6 cellular contexts compared by ENCODE assay signal in the genomic region with DNA sequence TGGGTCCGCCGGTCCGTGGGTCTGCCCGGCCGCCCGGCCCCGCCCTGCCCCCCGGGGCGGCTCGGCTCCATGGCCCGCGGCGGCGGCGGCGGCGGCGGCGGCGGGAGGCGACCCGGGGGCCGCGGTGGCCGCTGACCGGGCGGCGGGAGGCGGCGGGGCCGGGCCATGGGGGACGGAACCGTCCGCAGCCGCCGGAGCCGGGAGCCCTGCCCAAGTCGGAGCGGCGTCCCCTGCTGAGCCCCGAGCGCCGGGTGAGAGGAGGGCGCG. TPM values are rescaled to one million over a fixed set of nuclear protein-coding genes. Genes with fewer than 3 reads are reported as not detected.
A peak's percentile ranks its signal among the peaks of the same experiment; 100 is the strongest.
DNase-seq lines count a peak whose midpoint lies in the region; ATAC-seq, FAIRE-seq and TF ChIP-seq lines count a peak whose summit lies in the region.

No MANE protein-coding gene starts in this region.

- TF ChIP-seq CTCF in GM12864 (IDR thresholded peaks at IDR 0.05; ENCODE audit: low read depth, low read length, missing control alignments) (no peak), breast epithelium (IDR thresholded peaks at IDR 0.05) (no peak), pancreas (IDR thresholded peaks at IDR 0.05) (no peak)

- peaks cover 0 to 18% of the 10 kb centered on the region in 2 donors for H3K4me1 ChIP-seq in breast epithelium
- H3K4me1 ChIP-seq in pancreas, result peaks cover 0 to 27% (median 14%) of the 10 kb centered on the region in 3 donors

- H3K4me1 Mint-ChIP-seq in activated naive CD8-positive, alpha-beta T cell treated with anti-CD3 and anti-CD28 coated beads for 36 hours, result peaks cover 36% of the 10 kb centered on the region

- H3K9me3 Mint-ChIP-seq in activated naive CD8-positive, alpha-beta T cell treated with anti-CD3 and anti-CD28 coated beads for 36 hours, result no peaks in the 10 kb centered on the region

- no peaks in the 10 kb centered on the region for H3K27me3 ChIP-seq in breast epithelium
- no peaks in the 10 kb centered on the region for H3K27me3 ChIP-seq in pancreas

- no peaks in the 10 kb centered on the region for H3K9me3 ChIP-seq in breast epithelium
- H3K9me3 ChIP-seq in pancreas, result no peaks in the 10 kb centered on the region

- ATAC-seq in pancreas, result no peak

- DNase-seq in GM12864 (ENCODE audit: low read depth), result no peak
- no peak for DNase-seq in breast epithelium (ENCODE audit: low spot score in 2 of 2)
- no peak for DNase-seq in pancreas
- no peak for DNase-seq in COLO668 (lab: John Stamatoyannopoulos, UW; ENCODE audit: unreplicated experiment)
- no peak for DNase-seq in Kasumi-1 (lab: John Stamatoyannopoulos, UW)
- no peak for DNase-seq in activated naive CD8-positive, alpha-beta T cell treated with anti-CD3 and anti-CD28 coated beads for 36 hours

- 1% methylated on average over 45 of the region's 45 CpGs; no CpG with 5 or more reads in 1 of the 2 donors for WGBS in pancreas, 2 donors

- peaks cover 5% of the 10 kb centered on the region for H3K27me3 Mint-ChIP-seq in activated naive CD8-positive, alpha-beta T cell treated with anti-CD3 and anti-CD28 coated beads for 36 hours

- H3K27ac ChIP-seq in breast epithelium, result peak overlapping the region; percentile 61 to 72
- peak overlapping the region; percentile 64 to 74 (median 69) for H3K27ac ChIP-seq in pancreas

- intact Hi-C loops in breast epithelium (cut with DNase I; ENCODE audit: low total_unique reads) (loop anchor here (5.0 to 10.0 kb wide), 3 partner anchors 444 to 1642 kb away; a partner anchor contains a TSS), pancreas (cut with DNase I) (no loop called here)

- FAIRE-seq in pancreas (lab: Jason Lieb, UNC), result no peak

- no peak for TF ChIP-seq POLR2A in breast epithelium (IDR thresholded peaks at IDR 0.05)

- H3K4me3 Mint-ChIP-seq in activated naive CD8-positive, alpha-beta T cell treated with anti-CD3 and anti-CD28 coated beads for 36 hours, result no peak overlapping the region

- no peak overlapping the region for H3K27ac Mint-ChIP-seq in activated naive CD8-positive, alpha-beta T cell treated with anti-CD3 and anti-CD28 coated beads for 36 hours

- H3K4me3 ChIP-seq in GM12864 (ENCODE audit: low read depth, low read length) (peak overlapping the region; percentile 56), breast epithelium (peak overlapping the region; percentile 76 to 85 (median 81)), pancreas (peak overlapping the region; percentile 44 to 86 (median 67))

- H3K36me3 Mint-ChIP-seq in activated naive CD8-positive, alpha-beta T cell treated with anti-CD3 and anti-CD28 coated beads for 36 hours, result peaks cover 45% of the 10 kb centered on the region

- H3K36me3 ChIP-seq in breast epithelium, result no peaks in the 10 kb centered on the region
- H3K36me3 ChIP-seq in pancreas, result peaks cover 0 to 4% (median 0%) of the 10 kb centered on the region in 3 donors

RNA-seq across cellular contexts. Expression of a gene that starts 0.2 kb away (rescaled TPM):
- total RNA-seq in breast epithelium, result 10 to 100 TPM; 19.8 to 49.9 (median 37.0) TPM
- 10 to 100 TPM; 16.7 to 29.9 (median 25.9) TPM for total RNA-seq in pancreas
- polyA plus RNA-seq in pancreas, result 10 to 100 TPM; 28.2 to 36.7 TPM
- 10 to 100 TPM; 38.5 to 41.6 TPM for total RNA-seq in activated naive CD8-positive, alpha-beta T cell treated with anti-CD3 and anti-CD28 coated beads for 36 hours

RNA-seq across cellular contexts. Expression of a gene that starts 4.4 kb away (rescaled TPM):
- total RNA-seq in breast epithelium (100 to 1,000 TPM; 131 to 156 (median 155) TPM), pancreas (100 to 1,000 TPM in 1 of 6 donors, 10 to 100 TPM in 5; 59.8 to 108 (median 82.2) TPM)
- 100 to 1,000 TPM; 135 to 208 TPM for polyA plus RNA-seq in pancreas
- 100 to 1,000 TPM; 116 to 122 TPM for total RNA-seq in activated naive CD8-positive, alpha-beta T cell treated with anti-CD3 and anti-CD28 coated beads for 36 hours

RNA-seq across cellular contexts. Expression of a gene that starts 9.4 kb away (rescaled TPM):
- 10 to 100 TPM; 16.2 to 22.0 (median 18.3) TPM for total RNA-seq in breast epithelium
- total RNA-seq in pancreas, result 10 to 100 TPM; 10.8 to 19.4 (median 12.8) TPM
- 10 to 100 TPM; 20.0 to 22.0 TPM for polyA plus RNA-seq in pancreas
- total RNA-seq in activated naive CD8-positive, alpha-beta T cell treated with anti-CD3 and anti-CD28 coated beads for 36 hours, result 10 to 100 TPM; 65.2 to 66.7 TPM

RNA-seq across cellular contexts. Expression of a gene that starts 12.2 kb away (rescaled TPM):
- total RNA-seq in breast epithelium (10 to 100 TPM in 2 of 3 donors, 1 to 10 TPM in 1; 5.4 to 12.5 (median 12.3) TPM), pancreas (10 to 100 TPM in 1 of 6 donors, 1 to 10 TPM in 5; 3.9 to 13.2 (median 5.3) TPM)
- 10 to 100 TPM; 39.2 to 45.9 TPM for polyA plus RNA-seq in pancreas
- 1 to 10 TPM; 1.0 to 1.5 TPM for total RNA-seq in activated naive CD8-positive, alpha-beta T cell treated with anti-CD3 and anti-CD28 coated beads for 36 hours

RNA-seq across cellular contexts. Expression of a gene that starts 32.4 kb away (rescaled TPM):
- total RNA-seq in breast epithelium, result 10 to 100 TPM; 18.4 to 23.0 (median 20.5) TPM
- total RNA-seq in pancreas, result 10 to 100 TPM in 2 of 6 donors, 1 to 10 TPM in 4; 6.7 to 15.6 (median 8.5) TPM
- 10 to 100 TPM; 22.2 to 24.3 TPM for polyA plus RNA-seq in pancreas
- total RNA-seq in activated naive CD8-positive, alpha-beta T cell treated with anti-CD3 and anti-CD28 coated beads for 36 hours, result 10 to 100 TPM; 15.8 to 16.9 TPM
